ENCODE assay signal across 1 cellular context in the genomic region with DNA sequence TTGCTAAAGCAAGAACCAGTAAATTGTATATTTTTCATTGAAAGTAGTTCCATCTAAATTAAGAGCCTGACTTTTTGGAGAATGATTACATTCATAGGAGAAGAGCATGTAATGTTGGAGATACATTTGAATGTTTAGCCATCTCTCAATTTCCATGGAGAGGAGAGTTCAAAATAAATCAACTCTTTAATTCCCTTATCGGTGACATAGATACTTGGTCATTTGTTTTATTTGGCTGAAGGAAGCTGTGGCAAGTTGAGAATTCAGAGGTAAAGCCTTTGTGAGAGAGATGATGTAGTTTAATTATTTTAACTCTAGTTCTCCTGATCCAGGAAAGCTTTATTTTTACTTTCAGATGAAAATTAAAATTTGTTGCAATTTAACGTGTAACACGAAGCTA.
TF ChIP-seq lines count a peak whose summit lies in the region.

No MANE protein-coding gene starts in this region.

TF ChIP-seq in SK-N-SH, 30 proteins besides CTCF, POLR2A, EP300 and RAD21 (continued from another document):
- TF ChIP-seq MEF2A (IDR thresholded peaks at IDR 0.05; ENCODE audit: borderline replicate concordance, low read depth) (no peak), TEAD4 (IDR thresholded peaks at IDR 0.05; ENCODE audit: borderline replicate concordance, insufficient read depth) (no peak), TCF12 (IDR thresholded peaks at IDR 0.05) (no peak), SIN3A (IDR thresholded peaks at IDR 0.05; ENCODE audit: borderline replicate concordance, low read depth, low read length) (no peak), NRF1 (IDR thresholded peaks at IDR 0.05; ENCODE audit: low read depth, low read length) (no peak)
